19 cellular contexts compared by ENCODE assay signal in the genomic region with DNA sequence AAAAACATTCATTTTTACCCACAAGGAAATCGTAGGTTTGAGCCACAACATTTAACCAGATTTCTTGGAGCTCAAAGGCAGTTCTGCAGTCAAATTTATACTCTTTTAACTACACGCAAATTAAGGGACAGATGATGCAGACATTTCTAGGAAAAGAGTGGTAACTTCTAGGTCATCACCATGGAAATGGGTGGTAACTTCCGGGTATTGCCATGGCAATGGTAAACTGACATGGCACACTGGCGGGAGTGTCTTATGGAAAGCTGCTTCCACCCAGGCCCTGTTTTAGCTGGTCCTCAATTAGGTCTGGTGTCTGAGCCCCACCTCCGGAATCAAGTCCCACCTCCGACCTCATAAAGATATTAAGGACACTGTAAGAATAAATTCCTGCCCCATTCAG. TPM values are rescaled to one million over a fixed set of nuclear protein-coding genes. Genes with fewer than 3 reads are reported as not detected.
"Had no signal": no experiment of that assay in that cellular context is flagged by ENCODE, and none has a peak within 500 bp of the region (broad histone marks: within the 10 kb centered on the region; RNA-seq: fewer than 3 reads in every experiment).

No MANE protein-coding gene starts in this region.

- H3K4me1 Mint-ChIP-seq: activated B cell treated with CpG ODN at 0.5 μM for 24 hours; mesothelial cell of epicardium; nephron; stimulated activated naive B cell treated with anti-CD40 and anti-IgM and Interleukin-4, amounts not matched to agents 10 μg/mL and 1 μg/mL and 100 μg/mL, for 72 hours had no signal

- H3K9me3 Mint-ChIP-seq: activated B cell treated with CpG ODN at 0.5 μM for 24 hours; activated CD8-positive, alpha-beta T cell treated with anti-CD3 and anti-CD28 coated beads for 36 hours; activated T-cell treated with anti-CD3 and anti-CD28 coated beads, Interleukin-2, amount 50 U/mL, for 4 hours; dendritic cell treated with granulocyte-macrophage colony-stimulating factor and Interleukin-4, amounts not matched to agents 40 ng/mL and 50 ng/mL, for 4 days; mesothelial cell of epicardium; nephron had no signal

- H3K27ac Mint-ChIP-seq: activated B cell treated with CpG ODN at 0.5 μM for 24 hours; activated CD8-positive, alpha-beta T cell treated with anti-CD3 and anti-CD28 coated beads for 36 hours; activated naive CD4-positive, alpha-beta T cell treated with anti-CD3 and anti-CD28 coated beads, Interleukin-2, amount 50 U/mL, for 72 hours; dendritic cell treated with granulocyte-macrophage colony-stimulating factor and Interleukin-4, amounts not matched to agents 40 ng/mL and 50 ng/mL, for 4 days; mesothelial cell of epicardium; nephron; stimulated activated naive B cell treated with anti-CD40 and anti-IgM and Interleukin-4, amounts not matched to agents 10 μg/mL and 1 μg/mL and 100 μg/mL, for 72 hours had no signal

- H3K4me3 Mint-ChIP-seq: activated B cell treated with CpG ODN at 0.5 μM for 24 hours; activated CD8-positive, alpha-beta T cell treated with anti-CD3 and anti-CD28 coated beads for 36 hours; activated T-cell treated with anti-CD3 and anti-CD28 coated beads, Interleukin-2, amount 50 U/mL, for 4 hours; dendritic cell treated with granulocyte-macrophage colony-stimulating factor and Interleukin-4, amounts not matched to agents 40 ng/mL and 50 ng/mL, for 4 days; mesothelial cell of epicardium; nephron; stimulated activated naive B cell treated with anti-CD40 and anti-IgM and Interleukin-4, amounts not matched to agents 10 μg/mL and 1 μg/mL and 100 μg/mL, for 72 hours had no signal

- H3K36me3 Mint-ChIP-seq: mesothelial cell of epicardium; stimulated activated naive B cell treated with anti-CD40 and anti-IgM and Interleukin-4, amounts not matched to agents 10 μg/mL and 1 μg/mL and 100 μg/mL, for 72 hours had no signal

- ATAC-seq: activated CD8-positive, alpha-beta T cell treated with anti-CD3 and anti-CD28 coated beads for 36 hours; activated naive CD4-positive, alpha-beta T cell treated with anti-CD3 and anti-CD28 coated beads, Interleukin-2, amount 50 U/mL, for 72 hours; activated T-cell treated with anti-CD3 and anti-CD28 coated beads, Interleukin-2, amount 50 U/mL, for 4 hours; esophagus mucosa; gastrocnemius medialis; right lobe of liver; stimulated activated naive B cell treated with anti-CD40 and anti-IgM and Interleukin-4, amounts not matched to agents 10 μg/mL and 1 μg/mL and 100 μg/mL, for 72 hours had no signal

- DNase-seq: activated B cell treated with CpG ODN at 0.5 μM for 24 hours; activated CD4-positive, alpha-beta T cell treated with anti-CD3 and anti-CD28 coated beads for 4 hours; activated CD8-positive, alpha-beta T cell treated with anti-CD3 and anti-CD28 coated beads for 36 hours; activated effector memory CD4-positive, alpha-beta T cell treated with anti-CD3 and anti-CD28 coated beads, Interleukin-2, amount 50 U/mL, for 16 hours; activated T-cell treated with anti-CD3 and anti-CD28 coated beads, Interleukin-2, amount 50 U/mL, for 4 hours; adrenal gland; effector CD8-positive, alpha-beta T cell; gastrocnemius medialis; head of caudate nucleus; right lobe of liver; stimulated activated CD4-positive, alpha-beta T cell treated with anti-CD3 and anti-CD28 coated beads, Interleukin-4, amount 100 ng/mL, for 4 hours; stimulated activated naive B cell treated with anti-CD40 and anti-IgM and Interleukin-4, amounts not matched to agents 10 μg/mL and 1 μg/mL and 100 μg/mL, for 72 hours; T-helper 2 cell had no signal

RNA-seq across cellular contexts. Expression of gene LYPD5, which starts 10.4 kb away (rescaled TPM):
- total RNA-seq: astrocyte had no signal
